8 cellular contexts compared by ENCODE assay signal in the genomic region with DNA sequence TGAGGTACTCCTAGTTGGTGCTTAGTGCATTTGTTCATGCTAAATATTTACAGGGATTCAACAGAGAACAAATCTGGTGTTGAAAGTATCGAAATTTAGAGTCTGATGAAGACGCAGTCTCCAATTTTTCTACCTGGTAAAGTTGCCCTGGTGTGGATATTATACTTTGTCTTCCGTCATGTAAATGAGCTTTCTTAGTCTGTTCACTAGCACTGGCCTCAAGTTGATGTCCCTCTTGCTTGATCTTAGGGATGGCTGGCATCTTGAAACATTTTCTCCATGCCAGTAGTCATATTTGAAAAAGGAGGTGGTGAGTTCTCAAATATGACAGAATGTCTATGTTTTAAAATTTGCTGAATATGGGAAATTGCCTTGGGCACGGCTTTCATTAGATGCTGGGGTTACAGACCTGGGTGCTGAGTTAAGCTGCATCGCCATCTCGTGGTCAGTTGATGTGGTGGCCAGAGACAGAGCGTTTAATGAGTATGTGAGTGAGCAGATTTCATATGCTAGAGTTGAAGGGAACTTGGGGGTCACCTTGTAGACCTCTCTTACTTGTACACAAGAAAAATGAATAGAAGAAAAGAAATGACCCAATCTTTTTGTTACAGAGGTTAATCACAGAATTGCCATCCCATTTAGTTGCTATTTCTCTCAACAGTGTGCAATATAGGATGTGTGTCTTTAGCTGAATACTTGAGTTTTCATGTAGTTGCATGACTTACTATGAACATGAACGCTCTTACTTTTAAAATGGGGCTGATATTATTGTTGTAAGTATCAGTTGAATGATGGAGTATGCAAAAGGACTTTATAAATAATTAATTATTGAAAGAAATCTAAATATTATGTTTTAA.
A peak's percentile ranks its signal among the peaks of the same experiment; 100 is the strongest.
DNase-seq lines count a peak whose midpoint lies in the region; ATAC-seq and TF ChIP-seq lines count a peak whose summit lies in the region.

No MANE protein-coding gene starts in this region.

- H3K27ac ChIP-seq in transverse colon = no peak overlapping the region

- WGBS in transverse colon (ENCODE audit: low coverage in 1 of 2), 2 donors = 31 to 34% methylated on average over 6 to 8 of the region's 8 CpGs

- no peaks in the 10 kb centered on the region for H3K36me3 ChIP-seq in transverse colon

- H3K4me1 Mint-ChIP-seq in natural killer cell treated with Interleukin-12 subunit alpha and Interleukin-12 subunit beta and Interleukin-15 and Interleukin-18, amount 100 ng/mL, for 72 hours (ENCODE audit: low read depth in 2 of 2) = no peaks in the 10 kb centered on the region

- intact Hi-C loops in transverse colon (cut with DNase I; ENCODE audit: low total_unique reads) = loop anchor here (2.0 kb wide), 1 partner anchor 75 kb away; no protein-coding TSS in a partner anchor

- no peaks in the 10 kb centered on the region for H3K36me3 Mint-ChIP-seq in natural killer cell treated with Interleukin-12 subunit alpha and Interleukin-12 subunit beta and Interleukin-15 and Interleukin-18, amount 100 ng/mL, for 72 hours

- H3K27me3 ChIP-seq in transverse colon = no peaks in the 10 kb centered on the region

- no peaks in the 10 kb centered on the region for H3K9me3 Mint-ChIP-seq in natural killer cell treated with Interleukin-12 subunit alpha and Interleukin-12 subunit beta and Interleukin-15 and Interleukin-18, amount 100 ng/mL, for 72 hours

- peak; percentile 96 for TF ChIP-seq CTCF in fibroblast of mammary gland (conservative IDR thresholded peaks at IDR 0.05; ENCODE audit: control insufficient read depth, insufficient read depth, low read depth, low read length)
- peak; percentile 79 to 87 (median 79) for TF ChIP-seq CTCF in transverse colon (IDR thresholded peaks at IDR 0.05)

- no peaks in the 10 kb centered on the region for H3K9me3 ChIP-seq in transverse colon

- H3K27ac Mint-ChIP-seq in natural killer cell treated with Interleukin-12 subunit alpha and Interleukin-12 subunit beta and Interleukin-15 and Interleukin-18, amount 100 ng/mL, for 72 hours = no peak overlapping the region

- no peak for TF ChIP-seq POLR2A in transverse colon (IDR thresholded peaks at IDR 0.05)

- DNase-seq in D341Med (ENCODE audit: low spot score) (peak; percentile 80), NCI-H774 (lab: John Stamatoyannopoulos, UW) (peak; percentile 63), activated T-cell treated with anti-CD3 and anti-CD28 coated beads for 4 hours (peak; percentile 7), fibroblast of mammary gland (ENCODE audit: low read depth) (peak; percentile 82), transverse colon (peak; percentile 73)
- DNase-seq in natural killer cell treated with Interleukin-12 subunit alpha and Interleukin-12 subunit beta and Interleukin-15 and Interleukin-18, amount 100 ng/mL, for 72 hours (ENCODE audit: low spot score) = no peak

- ATAC-seq in GM19397 (IDR thresholded peaks at IDR 0.05; ENCODE audit: unreplicated experiment) (peak; percentile 95), HG03442 (IDR thresholded peaks at IDR 0.05; ENCODE audit: unreplicated experiment) (peak; percentile 97)
- ATAC-seq in natural killer cell treated with Interleukin-12 subunit alpha and Interleukin-12 subunit beta and Interleukin-15 and Interleukin-18, amount 100 ng/mL, for 72 hours = peak; percentile 72 to 74

- no peak for TF ChIP-seq EP300 in transverse colon (IDR thresholded peaks at IDR 0.05; ENCODE audit: low read depth)

- no peak overlapping the region for H3K4me3 ChIP-seq in fibroblast of mammary gland (ENCODE audit: control insufficient read depth, low read depth, low read length)
- H3K4me3 ChIP-seq in transverse colon = no peak overlapping the region

- in situ Hi-C loops in transverse colon (cut with MboI; ENCODE audit: low pct_ligation_motif_present in 1 of 4, low pct_unique_long_range_greater_than_20kb in 1 of 4, low sequenced_read_pairs in 3 of 4) = loop anchor here in 2 of 4 donors (25.0 kb wide), 2 partner anchors 368 to 1282 kb away; no protein-coding TSS in a partner anchor

- peaks cover 0 to 18% (median 3%) of the 10 kb centered on the region in 4 donors for H3K4me1 ChIP-seq in transverse colon

- H3K27me3 Mint-ChIP-seq in natural killer cell treated with Interleukin-12 subunit alpha and Interleukin-12 subunit beta and Interleukin-15 and Interleukin-18, amount 100 ng/mL, for 72 hours = peaks cover 13 to 35% of the 10 kb centered on the region in 2 donors

- H3K4me3 Mint-ChIP-seq in natural killer cell treated with Interleukin-12 subunit alpha and Interleukin-12 subunit beta and Interleukin-15 and Interleukin-18, amount 100 ng/mL, for 72 hours = no peak overlapping the region
